Comparison of ENCODE assay signal across 15 cellular contexts in genomic region chr6:34529665-34530327, GRCh38. TPM values are rescaled to one million over a fixed set of nuclear protein-coding genes. Genes with fewer than 3 reads are reported as not detected.
DNase-seq lines count a peak whose midpoint lies in the region; ATAC-seq and TF ChIP-seq lines count a peak whose summit lies in the region.
"Had no signal": no experiment of that assay in that cellular context is flagged by ENCODE, and none has a peak within 500 bp of the region (broad histone marks: within the 10 kb centered on the region; RNA-seq: fewer than 3 reads in every experiment).

No MANE protein-coding gene starts in this region.

- TF ChIP-seq POLR2A in stomach (IDR thresholded peaks at IDR 0.05) (no peak), vagina (IDR thresholded peaks at IDR 0.05) (no peak)

- H3K27me3 ChIP-seq in RWPE2 (ENCODE audit: insufficient read depth, poor library complexity, severe bottlenecking) (no peaks in the 10 kb centered on the region), stomach (no peaks in the 10 kb centered on the region), vagina (no peaks in the 10 kb centered on the region)

- H3K4me3 ChIP-seq in RWPE2 (ENCODE audit: severe bottlenecking) (no peak overlapping the region), stomach (no peak overlapping the region), vagina (no peak overlapping the region)
- H3K4me3 ChIP-seq: smooth muscle cell had no signal

- intact Hi-C loops in stomach (cut with DNase I; ENCODE audit: low total_unique reads) (loop anchor here (5.0 kb wide), 1 partner anchor 78 kb away; no protein-coding TSS in a partner anchor), vagina (cut with DNase I) (loop anchor here (5.0 kb wide), 1 partner anchor 88 kb away; no protein-coding TSS in a partner anchor)

- H3K4me1 ChIP-seq in RWPE2 (ENCODE audit: insufficient read depth, poor library complexity, severe bottlenecking) (no peaks in the 10 kb centered on the region), stomach (peaks cover 6 to 35% (median 14%) of the 10 kb centered on the region in 4 donors), vagina (peaks cover 12% of the 10 kb centered on the region)

- H3K36me3 ChIP-seq in RWPE2 (ENCODE audit: low read depth) (no peaks in the 10 kb centered on the region), stomach (no peaks in the 10 kb centered on the region), vagina (no peaks in the 10 kb centered on the region)

- DNase-seq in DMS153 (lab: John Stamatoyannopoulos, UW) (peak; percentile 36), DMS153 treated with DMSO at 0.1 percent for 48 hours (lab: John Stamatoyannopoulos, UW; ENCODE audit: unreplicated experiment) (no peak), RWPE2 (ENCODE audit: low spot score) (no peak), hypothalamus (lab: John Stamatoyannopoulos, UW) (peak in 28 of 51 donors; percentile 14 to 67 (median 36)), stomach (peak; percentile 76), vagina (ENCODE audit: extremely low spot score in 2 of 2) (no peak)
- DNase-seq in stimulated activated CD4-positive, alpha-beta T cell treated with anti-CD3 and anti-CD28 coated beads, Interleukin-1b, Interleukin-23, amount 100 ng/mL, for 48 hours: no peak
- DNase-seq in activated effector memory CD4-positive, alpha-beta T cell treated with anti-CD3 and anti-CD28 coated beads, Interleukin-2, amount 50 U/mL, for 16 hours: no peak
- DNase-seq: activated T-cell treated with anti-CD3 and anti-CD28 coated beads, Interleukin-2, amount 50 U/mL, for 4 hours; amniotic stem cell; foreskin fibroblast; islet precursor cell; naive B cell; NCI-H1930 had no signal

- H3K27ac ChIP-seq in RWPE2 (ENCODE audit: poor library complexity, severe bottlenecking) (no peak overlapping the region), stomach (no peak overlapping the region), vagina (no peak overlapping the region)

- no peaks in the 10 kb centered on the region for H3K9me3 ChIP-seq in RWPE2 (ENCODE audit: severe bottlenecking)
- H3K9me3 ChIP-seq in stomach: no peaks in the 10 kb centered on the region
- no peaks in the 10 kb centered on the region for H3K9me3 ChIP-seq in vagina

- 38 to 61% (median 46%) methylated on average over 9 to 10 of the region's 10 CpGs for WGBS in stomach, 5 donors

- TF ChIP-seq CTCF in RWPE2 (IDR thresholded peaks at IDR 0.05; ENCODE audit: poor library complexity, severe bottlenecking) (peak; percentile 33), stomach (IDR thresholded peaks at IDR 0.05) (peak in 3 of 7 experiments; percentile 13 to 78 (median 51)), vagina (IDR thresholded peaks at IDR 0.05) (no peak)

- no peak for TF ChIP-seq EP300 in stomach (IDR thresholded peaks at IDR 0.05)

- ATAC-seq in RWPE2 (ENCODE audit: low read depth): no peak
- ATAC-seq: activated T-cell treated with anti-CD3 and anti-CD28 coated beads, Interleukin-2, amount 50 U/mL, for 4 hours had no signal

RNA-seq across cellular contexts. Expression of gene SPDEF, which starts 26.3 kb away (rescaled TPM):
- total RNA-seq in stomach: 100 to 1,000 TPM in 1 of 5 donors, 10 to 100 TPM in 1, 1 to 10 TPM in 3; 2.2 to 129 (median 9.9) TPM
- polyA plus RNA-seq in stomach: 10 to 100 TPM; 34.8 to 59.3 (median 36.7) TPM
- not detected for total RNA-seq in vagina
- total RNA-seq: smooth muscle cell had no signal

Comparison
In these comparisons a context has a peak if more than half of its experiments do, and no peak if none do; other contexts are left out.
1. DNase-seq: peak in DMS153 (single experiment), hypothalamus (28 of 51) and stomach (single experiment); none in DMS153 treated with DMSO at 0.1 percent for 48 hours (single experiment), RWPE2 (single experiment), vagina (0 of 2), stimulated activated CD4-positive, alpha-beta T cell treated with anti-CD3 and anti-CD28 coated beads, Interleukin-1b, Interleukin-23, amount 100 ng/mL, for 48 hours (single experiment) and activated effector memory CD4-positive, alpha-beta T cell treated with anti-CD3 and anti-CD28 coated beads, Interleukin-2, amount 50 U/mL, for 16 hours (single experiment).